In genomic region chr15:38540516-38540915, GRCh38 we compare ENCODE assay signal across 20 cellular contexts. TPM values are rescaled to one million over a fixed set of nuclear protein-coding genes. Genes with fewer than 3 reads are reported as not detected.
A peak's percentile ranks its signal among the peaks of the same experiment; 100 is the strongest.
DNase-seq lines count a peak whose midpoint lies in the region; ATAC-seq and TF ChIP-seq lines count a peak whose summit lies in the region.
"Had no signal": no experiment of that assay in that cellular context is flagged by ENCODE, and none has a peak within 500 bp of the region (broad histone marks: within the 10 kb centered on the region; RNA-seq: fewer than 3 reads in every experiment).

No MANE protein-coding gene starts in this region.

- H3K9ac ChIP-seq in smooth muscle cell (ENCODE audit: low read depth): no peak overlapping the region

- no peaks in the 10 kb centered on the region for H3K79me2 ChIP-seq in smooth muscle cell (ENCODE audit: low read depth)

- peaks cover 19 to 50% of the 10 kb centered on the region in 2 donors for H3K36me3 Mint-ChIP-seq in activated T-cell treated with anti-CD3 and anti-CD28 coated beads, Interleukin-2, amount 50 U/mL, for 72 hours (ENCODE audit: insufficient read depth in 2 of 2)
- H3K36me3 Mint-ChIP-seq in T-cell: peaks cover 45% of the 10 kb centered on the region
- H3K36me3 Mint-ChIP-seq in activated naive CD8-positive, alpha-beta T cell treated with anti-CD3 and anti-CD28 coated beads, Interleukin-2, amount 50 U/mL, for 24 hours (ENCODE audit: low read depth): peaks cover 58% of the 10 kb centered on the region
- H3K36me3 Mint-ChIP-seq: CD14-positive monocyte had no signal

- H2AFZ ChIP-seq in smooth muscle cell (ENCODE audit: low read depth): peak overlapping the region; percentile 21

- H4K20me1 ChIP-seq in smooth muscle cell (ENCODE audit: low read depth): no peaks in the 10 kb centered on the region

- H3K4me2 ChIP-seq in smooth muscle cell: no peak overlapping the region

- peak overlapping the region; percentile 5 to 35 for H3K4me3 Mint-ChIP-seq in activated T-cell treated with anti-CD3 and anti-CD28 coated beads, Interleukin-2, amount 50 U/mL, for 72 hours
- H3K4me3 Mint-ChIP-seq in T-cell: peak overlapping the region in 2 of 3 donors; percentile 1 to 39
- no peak overlapping the region for H3K4me3 Mint-ChIP-seq in activated naive CD8-positive, alpha-beta T cell treated with anti-CD3 and anti-CD28 coated beads, Interleukin-2, amount 50 U/mL, for 24 hours
- H3K4me3 Mint-ChIP-seq: CD14-positive monocyte; stimulated activated memory B cell treated with anti-CD40 and anti-IgM and Interleukin-4, amounts not matched to agents 10 μg/mL and 1 μg/mL and 100 μg/mL, for 72 hours had no signal

- H3K27ac Mint-ChIP-seq in activated T-cell treated with anti-CD3 and anti-CD28 coated beads, Interleukin-2, amount 50 U/mL, for 72 hours: peak overlapping the region; percentile 38
- peak overlapping the region; percentile 79 to 83 for H3K27ac Mint-ChIP-seq in T-cell
- peak overlapping the region; percentile 67 for H3K27ac Mint-ChIP-seq in activated naive CD8-positive, alpha-beta T cell treated with anti-CD3 and anti-CD28 coated beads, Interleukin-2, amount 50 U/mL, for 24 hours
- H3K27ac Mint-ChIP-seq: CD14-positive monocyte; stimulated activated memory B cell treated with anti-CD40 and anti-IgM and Interleukin-4, amounts not matched to agents 10 μg/mL and 1 μg/mL and 100 μg/mL, for 72 hours had no signal

- H3K4me1 Mint-ChIP-seq in activated T-cell treated with anti-CD3 and anti-CD28 coated beads, Interleukin-2, amount 50 U/mL, for 72 hours (ENCODE audit: low read depth): peaks cover 94% of the 10 kb centered on the region
- peaks cover 95 to 96% (median 96%) of the 10 kb centered on the region in 3 donors for H3K4me1 Mint-ChIP-seq in T-cell
- peaks cover 95% of the 10 kb centered on the region for H3K4me1 Mint-ChIP-seq in activated naive CD8-positive, alpha-beta T cell treated with anti-CD3 and anti-CD28 coated beads, Interleukin-2, amount 50 U/mL, for 24 hours
- H3K4me1 Mint-ChIP-seq: CD14-positive monocyte had no signal

- H3K27ac ChIP-seq in smooth muscle cell (ENCODE audit: low read depth): peak overlapping the region; percentile 41
- H3K27ac ChIP-seq: body of pancreas, VCaP had no signal

- no peaks in the 10 kb centered on the region for H3K4me1 ChIP-seq in smooth muscle cell (ENCODE audit: low read depth)

- no peaks in the 10 kb centered on the region for H3K9me3 ChIP-seq in smooth muscle cell (replicated peaks; ENCODE audit: low read depth)
- H3K9me3 ChIP-seq: body of pancreas had no signal

- H3K36me3 ChIP-seq in smooth muscle cell (ENCODE audit: low read depth): no peaks in the 10 kb centered on the region

- no peak for ATAC-seq in activated T-cell treated with anti-CD3 and anti-CD28 coated beads, Interleukin-2, amount 50 U/mL, for 72 hours (replicated peaks in 1 of 2)
- ATAC-seq in T-cell (replicated peaks in 1 of 4) (no peak), GM19035 (IDR thresholded peaks at IDR 0.05; ENCODE audit: unreplicated experiment) (no peak)
- no peak for ATAC-seq in activated naive CD8-positive, alpha-beta T cell treated with anti-CD3 and anti-CD28 coated beads, Interleukin-2, amount 50 U/mL, for 24 hours
- ATAC-seq: body of pancreas; left cardiac atrium; PC-3; stimulated activated memory B cell treated with anti-CD40 and anti-IgM and Interleukin-4, amounts not matched to agents 10 μg/mL and 1 μg/mL and 100 μg/mL, for 72 hours had no signal

- CTCF ChIA-PET in T-cell (lab: Charles Lee): interaction anchor here (0.8 to 2.8 kb wide), 2 partner anchors 24 to 150 kb away, joined by 3 to 16 read pairs; partner anchors contain the start of gene RASGRP1 (in 1 of the 2)

- no peaks in the 10 kb centered on the region for H3K27me3 Mint-ChIP-seq in activated T-cell treated with anti-CD3 and anti-CD28 coated beads, Interleukin-2, amount 50 U/mL, for 72 hours (ENCODE audit: low read depth)
- no peaks in the 10 kb centered on the region for H3K27me3 Mint-ChIP-seq in T-cell
- no peaks in the 10 kb centered on the region for H3K27me3 Mint-ChIP-seq in activated naive CD8-positive, alpha-beta T cell treated with anti-CD3 and anti-CD28 coated beads, Interleukin-2, amount 50 U/mL, for 24 hours
- H3K27me3 Mint-ChIP-seq: stimulated activated memory B cell treated with anti-CD40 and anti-IgM and Interleukin-4, amounts not matched to agents 10 μg/mL and 1 μg/mL and 100 μg/mL, for 72 hours had no signal

- H3K4me3 ChIP-seq in smooth muscle cell: no peak overlapping the region
- H3K4me3 ChIP-seq: body of pancreas had no signal

- no peaks in the 10 kb centered on the region for H3K27me3 ChIP-seq in smooth muscle cell (ENCODE audit: low read depth)
- H3K27me3 ChIP-seq: body of pancreas had no signal

- H3K9me3 Mint-ChIP-seq in activated T-cell treated with anti-CD3 and anti-CD28 coated beads, Interleukin-2, amount 50 U/mL, for 72 hours: no peaks in the 10 kb centered on the region
- H3K9me3 Mint-ChIP-seq in T-cell: no peaks in the 10 kb centered on the region
- no peaks in the 10 kb centered on the region for H3K9me3 Mint-ChIP-seq in activated naive CD8-positive, alpha-beta T cell treated with anti-CD3 and anti-CD28 coated beads, Interleukin-2, amount 50 U/mL, for 24 hours
- H3K9me3 Mint-ChIP-seq: CD14-positive monocyte; stimulated activated memory B cell treated with anti-CD40 and anti-IgM and Interleukin-4, amounts not matched to agents 10 μg/mL and 1 μg/mL and 100 μg/mL, for 72 hours had no signal

- TF ChIP-seq CTCF in smooth muscle cell (IDR thresholded peaks at IDR 0.05; ENCODE audit: borderline replicate concordance, insufficient read depth, poor library complexity, severe bottlenecking): no peak

- no peak for DNase-seq in activated T-cell treated with anti-CD3 and anti-CD28 coated beads, Interleukin-2, amount 50 U/mL, for 72 hours
- DNase-seq in activated T-cell treated with anti-CD3 and anti-CD28 coated beads for 4 hours: no peak
- DNase-seq in T-cell: no peak
- no peak for DNase-seq in activated naive CD8-positive, alpha-beta T cell treated with anti-CD3 and anti-CD28 coated beads, Interleukin-2, amount 50 U/mL, for 24 hours
- DNase-seq in smooth muscle cell (lab: John Stamatoyannopoulos, UW; ENCODE audit: unreplicated experiment): no peak
- no peak for DNase-seq in GM19240 (ENCODE audit: insufficient read length, low spot score)
- no peak for DNase-seq in H4 (ENCODE audit: low spot score)
- DNase-seq: activated gamma-delta T cell treated with Interleukin-2 at 50 U/mL for 16 hours, body of pancreas, KBM-7, left cardiac atrium, NCI-H187, NCI-H2227 treated with DMSO at 0.1 percent for 48 hours, PC-3, posterior cingulate gyrus, SHP77 had no signal

- POLR2A ChIA-PET in T-cell (lab: Charles Lee): interaction anchor here in 1 of 2 donors (0.6 kb wide), 1 partner anchor 137 kb away, joined by 6 read pairs; no protein-coding TSS in a partner anchor

- 69% methylated on average over 1 of the region's 1 CpG for WGBS in smooth muscle cell (ENCODE audit: low lambda C conversion rate)

- H3F3A ChIP-seq in smooth muscle cell (ENCODE audit: low read depth): peaks cover 3% of the 10 kb centered on the region

RNA-seq across cellular contexts. Expression of gene RASGRP1, which starts 24.1 kb away (rescaled TPM):
- total RNA-seq in activated T-cell treated with anti-CD3 and anti-CD28 coated beads, Interleukin-2, amount 50 U/mL, for 72 hours: 100 to 1,000 TPM; 173 to 183 TPM
- total RNA-seq in T-cell: 100 to 1,000 TPM; 118 to 148 (median 131) TPM
- 9.5 and 10.0 TPM in 2 replicates for total RNA-seq in smooth muscle cell
- polyA plus RNA-seq in smooth muscle cell: 0.97 and 7.8 TPM in 2 replicates
- total RNA-seq in H4 (2014; rRNA removed; shearing (Covaris generic)): 0.18 and 0.29 TPM in 2 replicates
- total RNA-seq: PC-3 had no signal

Comparison
In these comparisons a context has a peak if more than half of its experiments do, and no peak if none do; other contexts are left out.
1. RNA of gene RASGRP1, which starts 24.1 kb away (total RNA-seq): 173 to 183 TPM in activated T-cell treated with anti-CD3 and anti-CD28 coated beads, Interleukin-2, amount 50 U/mL, for 72 hours and 118 to 148 TPM in T-cell; 9.5 to 10.0 TPM in smooth muscle cell and 0.18 to 0.29 TPM in H4; every median in the first group is over 10 times any median in the second.
2. Peak in every context shown above with its lines, with median percentiles within 50 percentile points of each other: H3K27ac Mint-ChIP-seq.